In genomic region chr6:100115702-100116101, GRCh38 we compare ENCODE assay signal across 24 cellular contexts.
"Had no signal": no experiment of that assay in that cellular context is flagged by ENCODE, and none has a peak within 500 bp of the region (broad histone marks: within the 10 kb centered on the region; RNA-seq: fewer than 3 reads in every experiment).

No MANE protein-coding gene starts in this region.

- H3K36me3 ChIP-seq: left ventricle myocardium inferior, ovary, right atrium auricular region, right lobe of liver, transverse colon, upper lobe of left lung, vagina had no signal

- H3K4me1 ChIP-seq: left ventricle myocardium inferior, right atrium auricular region, right lobe of liver, transverse colon, upper lobe of left lung, vagina had no signal

- H3K4me3 ChIP-seq: left ventricle myocardium inferior, lung, mucosa of descending colon, ovary, right atrium auricular region, right lobe of liver, smooth muscle cell, transverse colon, upper lobe of left lung, vagina had no signal

- ATAC-seq: mucosa of descending colon; naive thymus-derived CD4-positive, alpha-beta T cell; natural killer cell treated with Interleukin-12 subunit alpha and Interleukin-12 subunit beta and Interleukin-15 and Interleukin-18, amount 100 ng/mL, for 72 hours; stimulated activated naive CD8-positive, alpha-beta T cell treated with anti-CD3 and anti-CD28 coated beads, Interleukin-15, amount 100 ng/mL, for 72 hours had no signal

- H3K9me3 Mint-ChIP-seq: naive thymus-derived CD4-positive, alpha-beta T cell; natural killer cell treated with Interleukin-12 subunit alpha and Interleukin-12 subunit beta and Interleukin-15 and Interleukin-18, amount 100 ng/mL, for 72 hours; stimulated activated memory B cell treated with anti-CD40 and anti-IgM and Interleukin-4, amounts not matched to agents 10 μg/mL and 1 μg/mL and 100 μg/mL, for 72 hours; stimulated activated naive CD8-positive, alpha-beta T cell treated with anti-CD3 and anti-CD28 coated beads, Interleukin-15, amount 100 ng/mL, for 72 hours had no signal

- DNase-seq: hypothalamus; immature natural killer cell; left ventricle myocardium inferior; mesendoderm; midbrain; mucosa of descending colon; naive thymus-derived CD4-positive, alpha-beta T cell; ovary; right lobe of liver; stimulated activated CD4-positive, alpha-beta T cell treated with anti-CD3 and anti-CD28 coated beads, Interleukin-1b, Interleukin-23, amount 100 ng/mL, for 48 hours; stimulated activated CD4-positive, alpha-beta T cell treated with anti-CD3 and anti-CD28 coated beads, Interleukin-2, amount 100 ng/mL, for 48 hours; stimulated activated CD4-positive, alpha-beta T cell treated with anti-CD3 and anti-CD28 coated beads, Interleukin-4, amount 100 ng/mL, for 4 hours; stimulated activated CD8-positive, alpha-beta memory T cell treated with anti-CD3 and anti-CD28 coated beads, Interleukin-4, amount 100 ng/mL, for 48 hours; stimulated activated naive CD4-positive, alpha-beta T cell treated with Interleukin-2 at 50 U/mL for 16 hours; stimulated activated naive CD8-positive, alpha-beta T cell treated with anti-CD3 and anti-CD28 coated beads, Interleukin-15, amount 100 ng/mL, for 72 hours; transverse colon; upper lobe of left lung had no signal

- H3K27ac Mint-ChIP-seq: immature natural killer cell; naive thymus-derived CD4-positive, alpha-beta T cell; natural killer cell treated with Interleukin-12 subunit alpha and Interleukin-12 subunit beta and Interleukin-15 and Interleukin-18, amount 100 ng/mL, for 72 hours; progenitor cell of endocrine pancreas; stimulated activated memory B cell treated with anti-CD40 and anti-IgM and Interleukin-4, amounts not matched to agents 10 μg/mL and 1 μg/mL and 100 μg/mL, for 72 hours had no signal

- H3K27ac ChIP-seq: left ventricle myocardium inferior, ovary, right atrium auricular region, right lobe of liver, transverse colon, upper lobe of left lung, vagina had no signal

- H3K9me3 ChIP-seq: left ventricle myocardium inferior, mucosa of descending colon, ovary, right atrium auricular region, right lobe of liver, transverse colon, upper lobe of left lung, vagina had no signal

- H3K36me3 Mint-ChIP-seq: immature natural killer cell; naive thymus-derived CD4-positive, alpha-beta T cell; natural killer cell treated with Interleukin-12 subunit alpha and Interleukin-12 subunit beta and Interleukin-15 and Interleukin-18, amount 100 ng/mL, for 72 hours; stimulated activated memory B cell treated with anti-CD40 and anti-IgM and Interleukin-4, amounts not matched to agents 10 μg/mL and 1 μg/mL and 100 μg/mL, for 72 hours had no signal

- H3K4me2 ChIP-seq: smooth muscle cell had no signal

- H3K27me3 ChIP-seq: ovary, right atrium auricular region, right lobe of liver, upper lobe of left lung, vagina had no signal
